ENCODE assay signal across 24 cellular contexts in the genomic region with DNA sequence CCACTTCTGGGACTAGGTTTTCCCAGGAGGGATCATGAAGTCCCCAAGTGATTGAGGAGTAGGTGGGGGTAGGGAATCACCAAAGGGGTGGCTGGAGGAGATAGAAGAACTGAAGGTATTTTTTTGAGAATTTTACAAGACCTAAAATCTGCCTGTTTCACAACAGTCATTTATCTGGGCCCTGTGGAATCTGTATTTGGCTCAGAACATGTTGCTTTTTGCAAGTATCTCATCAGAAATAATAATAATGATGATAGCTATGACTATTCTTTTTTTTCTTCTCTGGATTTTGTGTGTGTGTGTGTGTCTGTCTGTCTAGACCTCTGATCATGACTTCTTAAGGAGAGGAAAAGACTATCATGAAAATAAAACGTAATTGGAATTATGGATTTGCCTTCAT. TPM values are rescaled to one million over a fixed set of nuclear protein-coding genes. Genes with fewer than 3 reads are reported as not detected.
DNase-seq lines count a peak whose midpoint lies in the region; ATAC-seq and TF ChIP-seq lines count a peak whose summit lies in the region.
"Had no signal": no experiment of that assay in that cellular context is flagged by ENCODE, and none has a peak within 500 bp of the region (broad histone marks: within the 10 kb centered on the region; RNA-seq: fewer than 3 reads in every experiment).

No MANE protein-coding gene starts in this region.

- TF ChIP-seq POLR2A in heart left ventricle (IDR thresholded peaks at IDR 0.05), result no peak

- no peak overlapping the region for H3K4me3 ChIP-seq in left ventricle myocardium inferior
- H3K4me3 ChIP-seq in heart left ventricle, result no peak overlapping the region
- H3K4me3 ChIP-seq: GM23248, HAP-1, K562, SJCRH30 had no signal

- TF ChIP-seq CTCF in left ventricle myocardium inferior (IDR thresholded peaks at IDR 0.05; ENCODE audit: borderline replicate concordance) (no peak), heart left ventricle (IDR thresholded peaks at IDR 0.05) (no peak)

- H3K4me1 ChIP-seq in left ventricle myocardium inferior (peaks cover 35% of the 10 kb centered on the region), heart left ventricle (peaks cover 0 to 31% (median 0%) of the 10 kb centered on the region in 12 donors)
- H3K4me1 ChIP-seq: SJCRH30 had no signal

- intact Hi-C loops in left ventricle myocardium inferior (cut with micrococcal nuclease), result no loop called here
- intact Hi-C loops in heart left ventricle (cut with DNase I), result no loop called here
- intact Hi-C loops in sciatic nerve (cut with DNase I), result no loop called here

- H3K36me3 ChIP-seq in left ventricle myocardium inferior, result no peaks in the 10 kb centered on the region
- H3K36me3 ChIP-seq in heart left ventricle, result no peaks in the 10 kb centered on the region
- H3K36me3 ChIP-seq: HAP-1, SJCRH30 had no signal

- DNase-seq in left ventricle myocardium inferior, result no peak
- no peak for DNase-seq in heart left ventricle
- peak; percentile 12 for DNase-seq in fibroblast of gingiva (ENCODE audit: low read depth)
- no peak for DNase-seq in sciatic nerve (ENCODE audit: low spot score)
- no peak for DNase-seq in activated CD4-positive, alpha-beta T cell treated with anti-CD3 and anti-CD28 coated beads for 4 hours
- DNase-seq in activated T-cell treated with anti-CD3 and anti-CD28 coated beads, Interleukin-2, amount 50 U/mL, for 1 hour, result no peak
- no peak for DNase-seq in NCI-H2081 (lab: John Stamatoyannopoulos, UW)
- DNase-seq: 8988T; Calu3; CD8-positive, alpha-beta memory T cell; GM23248; MM.1S; NCI-H1092; NCI-H1436 treated with DMSO at 0.1 percent for 48 hours; NCI-H1930; NCI-H226; NCI-H510A treated with DMSO at 0.1 percent for 48 hours; NCI-H748 treated with DMSO at 0.1 percent for 48 hours; NK-92 treated with Interleukin-12 subunit alpha and Interleukin-12 subunit beta, amount 100 ng/mL, for 24 hours; SJCRH30 had no signal

- H3K27me3 ChIP-seq in left ventricle myocardium inferior (ENCODE audit: low read depth), result no peaks in the 10 kb centered on the region
- no peaks in the 10 kb centered on the region for H3K27me3 ChIP-seq in heart left ventricle
- H3K27me3 ChIP-seq: SJCRH30 had no signal

- ATAC-seq in heart left ventricle (no peak), sciatic nerve (peak; percentile 69)
- ATAC-seq: K562, Panc1 had no signal

- 74 to 80% (median 78%) methylated on average over 1 of the region's 1 CpG for WGBS in heart left ventricle, 4 donors

- peak overlapping the region; percentile 39 for H3K27ac ChIP-seq in left ventricle myocardium inferior (replicated peaks)
- H3K27ac ChIP-seq in heart left ventricle, result peak overlapping the region in 3 of 12 donors; percentile 2 to 62 (median 52)
- H3K27ac ChIP-seq: C4-2B, GM23248, SJCRH30 had no signal

- H3K9me3 ChIP-seq in left ventricle myocardium inferior (replicated peaks), result no peaks in the 10 kb centered on the region
- H3K9me3 ChIP-seq in heart left ventricle, result no peaks in the 10 kb centered on the region
- H3K9me3 ChIP-seq: HAP-1, SJCRH30 had no signal

RNA-seq across cellular contexts. Expression of gene STON1, which starts 13.9 kb away (rescaled TPM):
- total RNA-seq in left ventricle myocardium inferior (6.9 TPM), heart left ventricle (1 to 10 TPM; 2.8 to 8.6 (median 4.6) TPM), sciatic nerve (55.3 TPM)
- polyA plus RNA-seq in heart left ventricle, result 1 to 10 TPM; 2.6 TPM
